Comparison of ENCODE assay signal across 24 cellular contexts in the genomic region with DNA sequence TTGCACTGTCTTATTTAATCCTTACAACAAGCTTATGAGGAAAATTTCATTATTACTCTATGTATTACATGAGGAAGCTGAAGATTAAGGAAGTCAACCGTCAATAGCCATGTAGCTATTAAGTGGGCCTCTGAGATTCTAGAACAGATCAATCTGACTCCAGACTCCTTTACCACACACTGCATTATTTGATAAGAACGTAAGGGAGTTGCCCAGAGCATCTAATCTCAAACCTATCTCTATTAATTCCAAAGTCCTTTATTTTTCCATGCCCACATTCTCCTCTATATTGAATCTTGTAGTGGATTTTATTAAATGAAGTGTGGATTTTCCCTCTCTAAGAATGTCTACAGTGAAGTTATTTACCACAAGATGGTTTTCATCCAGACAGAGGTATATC.
A peak's percentile ranks its signal among the peaks of the same experiment; 100 is the strongest.
DNase-seq lines count a peak whose midpoint lies in the region; ATAC-seq, FAIRE-seq and TF ChIP-seq lines count a peak whose summit lies in the region.
"Had no signal": no experiment of that assay in that cellular context is flagged by ENCODE, and none has a peak within 500 bp of the region (broad histone marks: within the 10 kb centered on the region; RNA-seq: fewer than 3 reads in every experiment).

No MANE protein-coding gene starts in this region.

- H3K36me3 ChIP-seq in stomach, result no peaks in the 10 kb centered on the region
- H3K36me3 ChIP-seq: BE2C, cardiac muscle cell, lower lobe of right lung had no signal

- H3K27me3 ChIP-seq in stomach, result no peaks in the 10 kb centered on the region
- H3K27me3 ChIP-seq: cardiac muscle cell had no signal

- H3K27ac Mint-ChIP-seq in activated naive CD4-positive, alpha-beta T cell treated with anti-CD3 and anti-CD28 coated beads for 36 hours, result peak overlapping the region; percentile 73
- no peak overlapping the region for H3K27ac Mint-ChIP-seq in effector memory CD8-positive, alpha-beta T cell
- H3K27ac Mint-ChIP-seq: activated B cell treated with CpG ODN at 0.5 μM for 24 hours, endodermal cell had no signal

- DNase-seq in activated naive CD4-positive, alpha-beta T cell treated with anti-CD3 and anti-CD28 coated beads for 36 hours, result no peak
- no peak for DNase-seq in activated naive CD4-positive, alpha-beta T cell treated with anti-CD3 and anti-CD28 coated beads, Interleukin-2, amount 50 U/mL, for 16 hours
- DNase-seq in RCC 7860 (ENCODE audit: low spot score), result peak; percentile 6
- no peak for DNase-seq in epithelial cell of prostate (ENCODE audit: low read depth, low spot score)
- DNase-seq in stomach, result no peak
- DNase-seq in effector memory CD8-positive, alpha-beta T cell, result no peak
- no peak for DNase-seq in 8988T
- DNase-seq: activated B cell treated with CpG ODN at 0.5 μM for 24 hours, activated gamma-delta T cell, amygdala, BE2C, DMS79 treated with DMSO at 0.1 percent for 48 hours, endodermal cell, Karpas-422, lower lobe of right lung, NCI-H1048, NCI-H1694 treated with DMSO at 0.1 percent for 48 hours, NCI-H82, SIG-M5 had no signal

- no peak overlapping the region for H3K4me3 Mint-ChIP-seq in activated naive CD4-positive, alpha-beta T cell treated with anti-CD3 and anti-CD28 coated beads for 36 hours
- H3K4me3 Mint-ChIP-seq in effector memory CD8-positive, alpha-beta T cell, result no peak overlapping the region
- H3K4me3 Mint-ChIP-seq: activated B cell treated with CpG ODN at 0.5 μM for 24 hours, endodermal cell had no signal

- TF ChIP-seq POLR2A in stomach (IDR thresholded peaks at IDR 0.05), result no peak

- TF ChIP-seq CTCF in stomach (IDR thresholded peaks at IDR 0.05), result no peak

- peaks cover 70% of the 10 kb centered on the region for H3K4me1 Mint-ChIP-seq in activated naive CD4-positive, alpha-beta T cell treated with anti-CD3 and anti-CD28 coated beads for 36 hours (ENCODE audit: low read depth)
- peaks cover 3 to 4% of the 10 kb centered on the region in 2 donors for H3K4me1 Mint-ChIP-seq in effector memory CD8-positive, alpha-beta T cell (ENCODE audit: low read depth in 2 of 2)
- H3K4me1 Mint-ChIP-seq: activated B cell treated with CpG ODN at 0.5 μM for 24 hours had no signal

- H3K27ac ChIP-seq in epithelial cell of prostate (peak overlapping the region; percentile 98), stomach (peak overlapping the region in 3 of 5 donors; percentile 57 to 80 (median 75))
- H3K27ac ChIP-seq: cardiac muscle cell, coronary artery, lower lobe of right lung had no signal

- no peak for FAIRE-seq in RCC 7860 (lab: Jason Lieb, UNC)
- FAIRE-seq: H1 had no signal

- H3K4me3 ChIP-seq in stomach, result no peak overlapping the region
- H3K4me3 ChIP-seq: cardiac muscle cell, coronary artery, lower lobe of right lung had no signal

- 29 to 50% (median 39%) methylated on average over 2 of the region's 2 CpGs for WGBS in stomach, 5 donors

- H3K9me3 Mint-ChIP-seq in activated naive CD4-positive, alpha-beta T cell treated with anti-CD3 and anti-CD28 coated beads for 36 hours, result no peaks in the 10 kb centered on the region
- H3K9me3 Mint-ChIP-seq in effector memory CD8-positive, alpha-beta T cell, result no peaks in the 10 kb centered on the region
- H3K9me3 Mint-ChIP-seq: activated B cell treated with CpG ODN at 0.5 μM for 24 hours, endodermal cell had no signal

- no peaks in the 10 kb centered on the region for H3K9me3 ChIP-seq in stomach
- H3K9me3 ChIP-seq: BE2C, lower lobe of right lung had no signal

- no peaks in the 10 kb centered on the region for H3K36me3 Mint-ChIP-seq in activated naive CD4-positive, alpha-beta T cell treated with anti-CD3 and anti-CD28 coated beads for 36 hours (ENCODE audit: low read depth)
- no peaks in the 10 kb centered on the region for H3K36me3 Mint-ChIP-seq in effector memory CD8-positive, alpha-beta T cell (ENCODE audit: insufficient read depth)

- no peaks in the 10 kb centered on the region for H3K27me3 Mint-ChIP-seq in activated naive CD4-positive, alpha-beta T cell treated with anti-CD3 and anti-CD28 coated beads for 36 hours (ENCODE audit: low read depth)
- H3K27me3 Mint-ChIP-seq in effector memory CD8-positive, alpha-beta T cell, result peaks cover 0 to 5% of the 10 kb centered on the region in 2 donors
- H3K27me3 Mint-ChIP-seq: activated B cell treated with CpG ODN at 0.5 μM for 24 hours had no signal

- intact Hi-C loops in activated naive CD4-positive, alpha-beta T cell treated with anti-CD3 and anti-CD28 coated beads for 36 hours (cut with micrococcal nuclease), result loop anchor here (2.0 to 10.0 kb wide), 5 partner anchors 27 to 999 kb away; a partner anchor contains a TSS
- intact Hi-C loops in stomach (cut with DNase I; ENCODE audit: low total_unique reads), result no loop called here

- no peak for TF ChIP-seq EP300 in stomach (IDR thresholded peaks at IDR 0.05)

- CTCF ChIA-PET in activated naive CD4-positive, alpha-beta T cell treated with anti-CD3 and anti-CD28 coated beads for 36 hours (lab: Charles Lee), result interaction anchor here (1.0 to 2.4 kb wide), 2 partner anchors 11 to 24 kb away, joined by 3 to 10 read pairs; no protein-coding TSS in a partner anchor

- no peak for ATAC-seq in effector memory CD8-positive, alpha-beta T cell (replicated peaks)
- ATAC-seq in HG02623 (IDR thresholded peaks at IDR 0.05; ENCODE audit: unreplicated experiment), result no peak
- ATAC-seq: sciatic nerve had no signal

- H3K4me1 ChIP-seq in stomach, result peaks cover 0 to 33% (median 4%) of the 10 kb centered on the region in 4 donors
- H3K4me1 ChIP-seq: BE2C, lower lobe of right lung had no signal
